In genomic region chr14:56172571-56172971, GRCh38 we compare ENCODE assay signal across 8 cellular contexts. TPM values are rescaled to one million over a fixed set of nuclear protein-coding genes. Genes with fewer than 3 reads are reported as not detected.
DNase-seq lines count a peak whose midpoint lies in the region; ATAC-seq, FAIRE-seq and TF ChIP-seq lines count a peak whose summit lies in the region.

No MANE protein-coding gene starts in this region.

- CTCF ChIA-PET in WTC11 (lab: Charles Lee) = no interaction called here

- ATAC-seq in WTC11 (no peak), GM19455 (IDR thresholded peaks at IDR 0.05; ENCODE audit: unreplicated experiment) (no peak)

- peaks cover under 1% of the 10 kb centered on the region for H3K9me3 Mint-ChIP-seq in activated T-cell treated with anti-CD3 and anti-CD28 coated beads, Interleukin-2, amount 50 U/mL, for 24 hours
- H3K9me3 Mint-ChIP-seq in WTC11 = no peaks in the 10 kb centered on the region; the same call in 1 of the 2 replicates

- DNase-seq in activated T-cell treated with anti-CD3 and anti-CD28 coated beads, Interleukin-2, amount 50 U/mL, for 24 hours = no peak
- no peak for DNase-seq in activated T-cell treated with anti-CD3 and anti-CD28 coated beads, Interleukin-2, amount 50 U/mL, for 1 hour
- DNase-seq in WTC11 (ENCODE audit: low spot score) = no peak
- DNase-seq in glomerular endothelial cell (ENCODE audit: extremely low read depth, low read depth, low spot score) = peak; percentile 42
- DNase-seq in urothelium cell line (ENCODE audit: low spot score) = peak; percentile 75
- DNase-seq in NCI-H446 (lab: John Stamatoyannopoulos, UW) = no peak
- no peak for DNase-seq in GOT3 (lab: John Stamatoyannopoulos, UW)

- no peak overlapping the region for H3K4me3 Mint-ChIP-seq in activated T-cell treated with anti-CD3 and anti-CD28 coated beads, Interleukin-2, amount 50 U/mL, for 24 hours
- no peak overlapping the region for H3K4me3 Mint-ChIP-seq in WTC11

- TF ChIP-seq CTCF in WTC11 (IDR thresholded peaks at IDR 0.05) = no peak

- peaks cover 41% of the 10 kb centered on the region for H3K4me1 Mint-ChIP-seq in activated T-cell treated with anti-CD3 and anti-CD28 coated beads, Interleukin-2, amount 50 U/mL, for 24 hours (ENCODE audit: low read depth)
- H3K4me1 Mint-ChIP-seq in WTC11 = peaks cover 27% of the 10 kb centered on the region

- no peaks in the 10 kb centered on the region for H3K27me3 Mint-ChIP-seq in activated T-cell treated with anti-CD3 and anti-CD28 coated beads, Interleukin-2, amount 50 U/mL, for 24 hours
- H3K27me3 Mint-ChIP-seq in WTC11 (ENCODE audit: low read depth) = no peaks in the 10 kb centered on the region; the same call in 1 of the 2 replicates

- POLR2A ChIA-PET in WTC11 (lab: Charles Lee) = no interaction called here

- H3K36me3 Mint-ChIP-seq in activated T-cell treated with anti-CD3 and anti-CD28 coated beads, Interleukin-2, amount 50 U/mL, for 24 hours (ENCODE audit: low read depth) = no peaks in the 10 kb centered on the region
- no peaks in the 10 kb centered on the region for H3K36me3 Mint-ChIP-seq in WTC11

- FAIRE-seq in urothelium cell line (lab: Jason Lieb, UNC) = no peak

- peak overlapping the region; percentile 22 for H3K27ac Mint-ChIP-seq in activated T-cell treated with anti-CD3 and anti-CD28 coated beads, Interleukin-2, amount 50 U/mL, for 24 hours
- H3K27ac Mint-ChIP-seq in WTC11 = 0 out of 2 replicates have a peak overlapping the region, but pooled peaks have one; percentile 2

TF ChIP-seq in WTC11, 78 proteins besides CTCF, POLR2A, EP300 and RAD21:
- TF ChIP-seq, protein P1, sequence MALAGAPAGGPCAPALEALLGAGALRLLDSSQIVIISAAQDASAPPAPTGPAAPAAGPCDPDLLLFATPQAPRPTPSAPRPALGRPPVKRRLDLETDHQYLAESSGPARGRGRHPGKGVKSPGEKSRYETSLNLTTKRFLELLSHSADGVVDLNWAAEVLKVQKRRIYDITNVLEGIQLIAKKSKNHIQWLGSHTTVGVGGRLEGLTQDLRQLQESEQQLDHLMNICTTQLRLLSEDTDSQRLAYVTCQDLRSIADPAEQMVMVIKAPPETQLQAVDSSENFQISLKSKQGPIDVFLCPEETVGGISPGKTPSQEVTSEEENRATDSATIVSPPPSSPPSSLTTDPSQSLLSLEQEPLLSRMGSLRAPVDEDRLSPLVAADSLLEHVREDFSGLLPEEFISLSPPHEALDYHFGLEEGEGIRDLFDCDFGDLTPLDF (CRISPR knock-in tag; IDR thresholded peaks at IDR 0.05) = no peak
- TF ChIP-seq RORB (CRISPR knock-in tag; IDR thresholded peaks at IDR 0.05) (no peak), JAZF1 (CRISPR knock-in tag; IDR thresholded peaks at IDR 0.05) (no peak), PRDM15 (CRISPR knock-in tag; IDR thresholded peaks at IDR 0.05) (no peak), SP1 (CRISPR knock-in tag; conservative IDR thresholded peaks at IDR 0.05) (no peak), STAT6 (CRISPR knock-in tag; conservative IDR thresholded peaks at IDR 0.05; ENCODE audit: low read depth) (no peak), SMAD3 (CRISPR knock-in tag; IDR thresholded peaks at IDR 0.05; ENCODE audit: borderline replicate concordance) (no peak), ETV6 (CRISPR knock-in tag; IDR thresholded peaks at IDR 0.05) (no peak)
- TF ChIP-seq, protein P2, sequence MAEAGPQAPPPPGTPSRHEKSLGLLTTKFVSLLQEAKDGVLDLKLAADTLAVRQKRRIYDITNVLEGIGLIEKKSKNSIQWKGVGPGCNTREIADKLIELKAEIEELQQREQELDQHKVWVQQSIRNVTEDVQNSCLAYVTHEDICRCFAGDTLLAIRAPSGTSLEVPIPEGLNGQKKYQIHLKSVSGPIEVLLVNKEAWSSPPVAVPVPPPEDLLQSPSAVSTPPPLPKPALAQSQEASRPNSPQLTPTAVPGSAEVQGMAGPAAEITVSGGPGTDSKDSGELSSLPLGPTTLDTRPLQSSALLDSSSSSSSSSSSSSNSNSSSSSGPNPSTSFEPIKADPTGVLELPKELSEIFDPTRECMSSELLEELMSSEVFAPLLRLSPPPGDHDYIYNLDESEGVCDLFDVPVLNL (CRISPR knock-in tag; IDR thresholded peaks at IDR 0.05; ENCODE audit: borderline replicate concordance, low read depth) = no peak

RNA-seq across cellular contexts. Expression of gene PELI2, which starts 54.4 kb away (rescaled TPM):
- 15.9 to 23.5 TPM (median 18.6 TPM) in 3 replicates for total RNA-seq in WTC11 (2021)
- 2.9 and 3.7 TPM in 2 replicates for total RNA-seq in glomerular endothelial cell

Comparison
In these comparisons a context has a peak if more than half of its experiments do, and no peak if none do; other contexts are left out.
1. DNase-seq: peak in glomerular endothelial cell (single experiment) and urothelium cell line (single experiment); none in activated T-cell treated with anti-CD3 and anti-CD28 coated beads, Interleukin-2, amount 50 U/mL, for 24 hours (single experiment), activated T-cell treated with anti-CD3 and anti-CD28 coated beads, Interleukin-2, amount 50 U/mL, for 1 hour (single experiment), WTC11 (single experiment), NCI-H446 (0 of 2) and GOT3 (single experiment).